Comparison of ENCODE assay signal across 2 cellular contexts in genomic region chr20:36106606-36107005, GRCh38.
TF ChIP-seq lines count a peak whose summit lies in the region.

No MANE protein-coding gene starts in this region.

TF ChIP-seq in A549, 52 proteins besides CTCF, POLR2A, EP300 and RAD21 (continued from another document):
- TF ChIP-seq HEYL (CRISPR knock-in tag; IDR thresholded peaks at IDR 0.05) (no peak), EHF (CRISPR knock-in tag; IDR thresholded peaks at IDR 0.05) (no peak), CBX8 (IDR thresholded peaks at IDR 0.05) (no peak), JUNB (IDR thresholded peaks at IDR 0.05) (no peak), KDM5A (IDR thresholded peaks at IDR 0.05) (no peak), RCOR1 (IDR thresholded peaks at IDR 0.05; ENCODE audit: low read depth, low read length) (no peak), TFCP2L1 (CRISPR knock-in tag; IDR thresholded peaks at IDR 0.05) (no peak), HOXA7 (CRISPR knock-in tag; IDR thresholded peaks at IDR 0.05) (no peak), FOXS1 (CRISPR knock-in tag; IDR thresholded peaks at IDR 0.05) (no peak), ZFP36 (IDR thresholded peaks at IDR 0.05; ENCODE audit: borderline replicate concordance, partially characterized antibody) (no peak), MAZ (IDR thresholded peaks at IDR 0.05; ENCODE audit: borderline replicate concordance, low read depth, low read length) (no peak), CHD4 (IDR thresholded peaks at IDR 0.05; ENCODE audit: borderline replicate concordance) (no peak), HMGXB4 (CRISPR knock-in tag; IDR thresholded peaks at IDR 0.05; ENCODE audit: borderline replicate concordance) (no peak), ZSCAN20 (CRISPR knock-in tag; IDR thresholded peaks at IDR 0.05) (no peak)
- TF ChIP-seq, protein P1, sequence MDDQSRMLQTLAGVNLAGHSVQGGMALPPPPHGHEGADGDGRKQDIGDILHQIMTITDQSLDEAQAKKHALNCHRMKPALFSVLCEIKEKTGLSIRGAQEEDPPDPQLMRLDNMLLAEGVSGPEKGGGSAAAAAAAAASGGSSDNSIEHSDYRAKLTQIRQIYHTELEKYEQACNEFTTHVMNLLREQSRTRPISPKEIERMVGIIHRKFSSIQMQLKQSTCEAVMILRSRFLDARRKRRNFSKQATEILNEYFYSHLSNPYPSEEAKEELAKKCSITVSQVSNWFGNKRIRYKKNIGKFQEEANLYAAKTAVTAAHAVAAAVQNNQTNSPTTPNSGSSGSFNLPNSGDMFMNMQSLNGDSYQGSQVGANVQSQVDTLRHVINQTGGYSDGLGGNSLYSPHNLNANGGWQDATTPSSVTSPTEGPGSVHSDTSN (IDR thresholded peaks at IDR 0.05) = no peak

TF ChIP-seq in HepG2, 621 proteins besides CTCF, POLR2A, EP300 and RAD21:
- TF ChIP-seq ZFP82 (CRISPR knock-in tag; IDR thresholded peaks at IDR 0.05; ENCODE audit: borderline replicate concordance) (no peak), ZBTB34 (CRISPR knock-in tag; IDR thresholded peaks at IDR 0.05) (no peak), NR2F6 (IDR thresholded peaks at IDR 0.05) (no peak), NR2F6 (CRISPR knock-in tag; IDR thresholded peaks at IDR 0.05) (peak; percentile 59; the same call in 1 of the 2 replicates), RARA (CRISPR knock-in tag; IDR thresholded peaks at IDR 0.05) (0 out of 2 replicates have a peak, but pooled peaks have one; percentile 20), AHR (CRISPR knock-in tag; IDR thresholded peaks at IDR 0.05) (no peak), NR2F1 (CRISPR knock-in tag; IDR thresholded peaks at IDR 0.05) (peak in 1 of 2 experiments; percentile 48; a peak in 1 of 4 replicates), HNF4A (CRISPR knock-in tag; IDR thresholded peaks at IDR 0.05) (0 out of 2 replicates have a peak, but pooled peaks have one; percentile 38), GATAD2A (CRISPR knock-in tag; IDR thresholded peaks at IDR 0.05) (no peak)
